Comparison of ENCODE assay signal across 13 cellular contexts in genomic region chr10:102227050-102227449, GRCh38. TPM values are rescaled to one million over a fixed set of nuclear protein-coding genes. Genes with fewer than 3 reads are reported as not detected.
DNase-seq lines count a peak whose midpoint lies in the region; TF ChIP-seq lines count a peak whose summit lies in the region.
"Had no signal": no experiment of that assay in that cellular context is flagged by ENCODE, and none has a peak within 500 bp of the region (broad histone marks: within the 10 kb centered on the region; RNA-seq: fewer than 3 reads in every experiment).

No MANE protein-coding gene starts in this region.

- no peak overlapping the region for H3K4me3 ChIP-seq in skeletal muscle cell (ENCODE audit: low read depth, low read length)
- H3K4me3 ChIP-seq in dorsolateral prefrontal cortex: no peak overlapping the region

- H3K27ac Mint-ChIP-seq in dendritic cell treated with granulocyte-macrophage colony-stimulating factor and Interleukin-4, amounts not matched to agents 40 ng/mL and 50 ng/mL, for 4 days: no peak overlapping the region
- H3K27ac Mint-ChIP-seq: endodermal cell had no signal

- intact Hi-C loops in dendritic cell treated with granulocyte-macrophage colony-stimulating factor and Interleukin-4, amounts not matched to agents 40 ng/mL and 50 ng/mL, for 4 days (cut with micrococcal nuclease): loop anchor here (5.0 kb wide), 2 partner anchors 60 to 170 kb away; partner anchors contain the start of gene NFKB2
- intact Hi-C loops in dorsolateral prefrontal cortex (cut with DNase I): no loop called here

- H3K27ac ChIP-seq in dorsolateral prefrontal cortex: no peak overlapping the region

- H3K9me3 Mint-ChIP-seq in dendritic cell treated with granulocyte-macrophage colony-stimulating factor and Interleukin-4, amounts not matched to agents 40 ng/mL and 50 ng/mL, for 4 days: no peaks in the 10 kb centered on the region
- H3K9me3 Mint-ChIP-seq: endodermal cell, mesothelial cell of epicardium had no signal

- H3K4me1 Mint-ChIP-seq in dendritic cell treated with granulocyte-macrophage colony-stimulating factor and Interleukin-4, amounts not matched to agents 40 ng/mL and 50 ng/mL, for 4 days (ENCODE audit: low read depth): peaks cover 53% of the 10 kb centered on the region
- H3K4me1 Mint-ChIP-seq: endodermal cell had no signal

- peak overlapping the region; percentile 30 for H3K4me3 Mint-ChIP-seq in dendritic cell treated with granulocyte-macrophage colony-stimulating factor and Interleukin-4, amounts not matched to agents 40 ng/mL and 50 ng/mL, for 4 days

- H3K27me3 Mint-ChIP-seq in dendritic cell treated with granulocyte-macrophage colony-stimulating factor and Interleukin-4, amounts not matched to agents 40 ng/mL and 50 ng/mL, for 4 days: peaks cover 41% of the 10 kb centered on the region

- no peaks in the 10 kb centered on the region for H3K36me3 Mint-ChIP-seq in dendritic cell treated with granulocyte-macrophage colony-stimulating factor and Interleukin-4, amounts not matched to agents 40 ng/mL and 50 ng/mL, for 4 days (ENCODE audit: low read depth)
- H3K36me3 Mint-ChIP-seq: mesothelial cell of epicardium had no signal

- TF ChIP-seq CTCF in dorsolateral prefrontal cortex (IDR thresholded peaks at IDR 0.05 in 54 of 56, conservative IDR thresholded peaks at IDR 0.05 in 2 of 56; ENCODE audit: low read depth in 1 of 56, partially characterized antibody in 56 of 56): no peak

- DNase-seq in GF-D8 (lab: John Stamatoyannopoulos, UW) (peak; percentile 85), NOMO-1 (lab: John Stamatoyannopoulos, UW; ENCODE audit: unreplicated experiment in 2 of 2) (peak; percentile 90 to 94), skeletal muscle cell (ENCODE audit: low read depth) (peak; percentile 82), DMS153 treated with DMSO at 0.1 percent for 48 hours (lab: John Stamatoyannopoulos, UW; ENCODE audit: unreplicated experiment) (no peak), dedifferentiated amniotic fluid mesenchymal stem cell (ENCODE audit: extremely low spot score) (no peak), NCI-H510A (lab: John Stamatoyannopoulos, UW) (no peak), dorsolateral prefrontal cortex (no peak)
- DNase-seq: DMS79 treated with DMSO at 0.1 percent for 48 hours, endodermal cell, OCI-M1 had no signal

- H3K27me3 ChIP-seq in dorsolateral prefrontal cortex: peaks cover 0 to 44% (median 22%) of the 10 kb centered on the region in 45 donors

RNA-seq across cellular contexts. Expression of gene ELOVL3, which starts 1.0 kb away (rescaled TPM):
- total RNA-seq in dorsolateral prefrontal cortex: 1 to 10 TPM in 10 of 120 experiments, under 1 TPM in 67, not detected in 43; 0.22 to 1.8 (median 0.62) TPM
- total RNA-seq: endodermal cell, pulmonary artery endothelial cell had no signal

RNA-seq across cellular contexts. Expression of gene PITX3, which starts 14.3 kb away (rescaled TPM):
- total RNA-seq in dorsolateral prefrontal cortex: under 1 TPM in 3 of 120 experiments, not detected in 117; 0.41 to 0.43 (median 0.41) TPM
- total RNA-seq: endodermal cell, mesothelial cell of epicardium had no signal

RNA-seq across cellular contexts. Expression of gene GBF1, which starts 18.3 kb away (rescaled TPM):
- total RNA-seq in dorsolateral prefrontal cortex: 10 to 100 TPM; 42.4 to 69.4 (median 57.9) TPM

Comparison
In these comparisons a context has a peak if more than half of its experiments do, and no peak if none do; other contexts are left out.
1. DNase-seq: peak in GF-D8 (single experiment), NOMO-1 (2 of 2) and skeletal muscle cell (single experiment); none in DMS153 treated with DMSO at 0.1 percent for 48 hours (single experiment), dedifferentiated amniotic fluid mesenchymal stem cell (single experiment), NCI-H510A (single experiment) and dorsolateral prefrontal cortex (0 of 10).